9 cellular contexts compared by ENCODE assay signal in genomic region chr3:26145769-26146168, GRCh38.
"Had no signal": no experiment of that assay in that cellular context is flagged by ENCODE, and none has a peak within 500 bp of the region (broad histone marks: within the 10 kb centered on the region; RNA-seq: fewer than 3 reads in every experiment).

No MANE protein-coding gene starts in this region.

- H3K9ac ChIP-seq: GM23248 had no signal

- H2AFZ ChIP-seq: GM23248 had no signal

- H3K27ac ChIP-seq: GM23248, HL-60 had no signal

- DNase-seq: GM23248, GOT3, H7, HFFc6, KBM-7 had no signal

- ATAC-seq: HCT116, HepG2 had no signal

- H3K9me3 ChIP-seq: HAP-1 had no signal

- H3K36me3 ChIP-seq: HAP-1 had no signal

- H3K4me1 ChIP-seq: HAP-1 had no signal

- H3K4me3 ChIP-seq: GM23248, HAP-1 had no signal
